Comparison of ENCODE assay signal across 19 cellular contexts in the genomic region with DNA sequence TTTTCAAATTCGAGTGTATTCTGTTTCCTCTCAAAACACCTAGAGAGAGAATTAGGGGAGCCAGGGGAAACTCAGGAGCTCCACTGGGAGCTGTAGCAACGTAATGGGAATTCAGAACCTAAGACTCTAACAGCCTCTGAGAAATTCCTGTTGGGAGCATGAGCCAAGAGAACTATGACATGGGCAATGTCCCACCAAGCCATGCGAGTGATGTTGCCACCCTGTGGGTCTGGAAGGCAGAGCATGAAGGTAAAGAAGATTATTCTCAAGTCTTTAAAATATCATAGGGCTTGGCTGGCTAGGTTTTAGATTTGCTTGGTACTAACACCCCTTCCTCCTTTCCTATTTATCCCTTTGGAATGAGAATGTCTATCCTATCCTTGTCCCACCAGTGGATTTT.
DNase-seq lines count a peak whose midpoint lies in the region; ATAC-seq and TF ChIP-seq lines count a peak whose summit lies in the region.
"Had no signal": no experiment of that assay in that cellular context is flagged by ENCODE, and none has a peak within 500 bp of the region (broad histone marks: within the 10 kb centered on the region; RNA-seq: fewer than 3 reads in every experiment).

No MANE protein-coding gene starts in this region.

- in situ Hi-C loops in ACHN (cut with HindIII; ENCODE audit: low pct_ligation_motif_present, low pct_unique_long_range_greater_than_20kb, low sequenced_read_pairs): no loop called here

- H3K4me3 ChIP-seq in osteoblast (ENCODE audit: insufficient read depth, low read length) (no peak overlapping the region), spleen (no peak overlapping the region)
- H3K4me3 ChIP-seq: cardiac muscle cell, testis had no signal

- CTCF ChIA-PET in WTC11 (lab: Charles Lee): interaction anchor here (1.9 kb wide), 1 partner anchor 90 kb away, joined by 6 read pairs; no protein-coding TSS in a partner anchor

- no peaks in the 10 kb centered on the region for H3K4me1 ChIP-seq in osteoblast (ENCODE audit: insufficient read depth, low read length)
- peaks cover 0 to 5% (median 0%) of the 10 kb centered on the region in 6 donors for H3K4me1 ChIP-seq in spleen
- H3K4me1 ChIP-seq: testis had no signal

- TF ChIP-seq POLR2A in spleen (IDR thresholded peaks at IDR 0.05): no peak

- no peaks in the 10 kb centered on the region for H3K9me3 ChIP-seq in osteoblast (ENCODE audit: low read depth, low read length)
- peaks cover 0 to 12% (median 0%) of the 10 kb centered on the region in 8 donors for H3K9me3 ChIP-seq in spleen
- H3K9me3 ChIP-seq: testis had no signal

- peaks cover 16% of the 10 kb centered on the region for H3K4me1 Mint-ChIP-seq in WTC11
- H3K4me1 Mint-ChIP-seq: activated CD8-positive, alpha-beta memory T cell treated with anti-CD3 and anti-CD28 coated beads, Interleukin-2, amount 10 ng/mL, durations not matched to agents 7 days and 5 days had no signal

- H3K27ac ChIP-seq in osteoblast (ENCODE audit: low read depth, low read length) (no peak overlapping the region), spleen (no peak overlapping the region)
- H3K27ac ChIP-seq: cardiac muscle cell, testis had no signal

- TF ChIP-seq CTCF in WTC11 (IDR thresholded peaks at IDR 0.05) (no peak), osteoblast (IDR thresholded peaks at IDR 0.05; ENCODE audit: extremely low read depth, low read depth, low read length) (no peak), spleen (IDR thresholded peaks at IDR 0.05 in 8 of 11, conservative IDR thresholded peaks at IDR 0.05 in 3 of 11) (no peak)

- no peak overlapping the region for H2AFZ ChIP-seq in osteoblast (ENCODE audit: low read length)

- H3K4me2 ChIP-seq in osteoblast (ENCODE audit: insufficient read depth, low read length): no peak overlapping the region

- H3K27me3 ChIP-seq in osteoblast (ENCODE audit: insufficient read depth, low read length): no peaks in the 10 kb centered on the region
- no peaks in the 10 kb centered on the region for H3K27me3 ChIP-seq in spleen (replicated peaks in 1 of 7)
- H3K27me3 ChIP-seq: cardiac muscle cell, testis had no signal

- intact Hi-C loops in spleen (cut with DNase I; ENCODE audit: low total_unique reads): no loop called here

- DNase-seq in ACHN: peak; percentile 9
- peak; percentile 2 for DNase-seq in Daoy (ENCODE audit: low read depth)
- DNase-seq in WTC11 (ENCODE audit: low spot score): no peak
- peak; percentile 41 for DNase-seq in left kidney (ENCODE audit: low read depth, low spot score)
- no peak for DNase-seq in osteoblast (ENCODE audit: insufficient read length, low spot score, missing footprints)
- no peak for DNase-seq in NCI-H2171 (lab: John Stamatoyannopoulos, UW)
- no peak for DNase-seq in spleen
- no peak for DNase-seq in EL
- DNase-seq: activated CD8-positive, alpha-beta memory T cell treated with anti-CD3 and anti-CD28 coated beads, Interleukin-2, amount 10 ng/mL, durations not matched to agents 7 days and 5 days; AML-193; effector CD8-positive, alpha-beta T cell; HCEC 1CT; KG1; NCI-H1092 treated with DMSO at 0.1 percent for 48 hours; T-helper 2 cell; testis had no signal

- H3K36me3 Mint-ChIP-seq in WTC11: no peaks in the 10 kb centered on the region
- H3K36me3 Mint-ChIP-seq: activated CD8-positive, alpha-beta memory T cell treated with anti-CD3 and anti-CD28 coated beads, Interleukin-2, amount 10 ng/mL, durations not matched to agents 7 days and 5 days had no signal

- peaks cover 20% of the 10 kb centered on the region for H3K9me3 Mint-ChIP-seq in WTC11

- POLR2A ChIA-PET in WTC11 (lab: Charles Lee): no interaction called here

- H4K20me1 ChIP-seq in osteoblast (ENCODE audit: insufficient read depth, low read length): no peaks in the 10 kb centered on the region

- ATAC-seq in WTC11: peak; percentile 28; the same call in 1 of the 2 replicates
- ATAC-seq: activated CD4-positive, CD25-positive, alpha-beta regulatory T cell treated with anti-CD3 and anti-CD28 coated beads, Interleukin-2, amount 50 U/mL, for 24 hours; activated CD8-positive, alpha-beta memory T cell treated with anti-CD3 and anti-CD28 coated beads, Interleukin-2, amount 10 ng/mL, durations not matched to agents 7 days and 5 days had no signal

- H3K27me3 Mint-ChIP-seq in WTC11 (ENCODE audit: low read depth): peaks cover 36% of the 10 kb centered on the region
- H3K27me3 Mint-ChIP-seq: activated CD8-positive, alpha-beta memory T cell treated with anti-CD3 and anti-CD28 coated beads, Interleukin-2, amount 10 ng/mL, durations not matched to agents 7 days and 5 days had no signal

- no peak overlapping the region for H3K27ac Mint-ChIP-seq in WTC11
- H3K27ac Mint-ChIP-seq: activated CD8-positive, alpha-beta memory T cell treated with anti-CD3 and anti-CD28 coated beads, Interleukin-2, amount 10 ng/mL, durations not matched to agents 7 days and 5 days; activated T-helper 2 cell treated with anti-CD3 and anti-CD28 coated beads, Interferon-gamma antibody, Interleukin-2, Interleukin-4, amounts not matched to agents 10 μg/mL and 5 μg/mL and 100 μg/mL, durations not matched to agents 14 hours and 24 hours and 36 hours had no signal

- WGBS in spleen, 5 donors: 73 to 86% (median 77%) methylated on average over 3 of the region's 3 CpGs

- H3K36me3 ChIP-seq in osteoblast (ENCODE audit: insufficient read depth, low read length): no peaks in the 10 kb centered on the region
- no peaks in the 10 kb centered on the region for H3K36me3 ChIP-seq in spleen
- H3K36me3 ChIP-seq: cardiac muscle cell had no signal

- no peaks in the 10 kb centered on the region for H3K79me2 ChIP-seq in osteoblast (ENCODE audit: insufficient read depth, low read length)

- no peak overlapping the region for H3K4me3 Mint-ChIP-seq in WTC11
- H3K4me3 Mint-ChIP-seq: activated CD8-positive, alpha-beta memory T cell treated with anti-CD3 and anti-CD28 coated beads, Interleukin-2, amount 10 ng/mL, durations not matched to agents 7 days and 5 days had no signal

TF ChIP-seq in WTC11, 78 proteins besides CTCF, POLR2A, EP300 and RAD21 (continues in another document):
- TF ChIP-seq ATF1 (CRISPR knock-in tag; IDR thresholded peaks at IDR 0.05): no peak
- TF ChIP-seq TP53 (CRISPR knock-in tag; IDR thresholded peaks at IDR 0.05): no peak
- TF ChIP-seq GRHL2 (CRISPR knock-in tag; IDR thresholded peaks at IDR 0.05; ENCODE audit: insufficient replicate concordance, severe bottlenecking): no peak
- TF ChIP-seq, protein P1, sequence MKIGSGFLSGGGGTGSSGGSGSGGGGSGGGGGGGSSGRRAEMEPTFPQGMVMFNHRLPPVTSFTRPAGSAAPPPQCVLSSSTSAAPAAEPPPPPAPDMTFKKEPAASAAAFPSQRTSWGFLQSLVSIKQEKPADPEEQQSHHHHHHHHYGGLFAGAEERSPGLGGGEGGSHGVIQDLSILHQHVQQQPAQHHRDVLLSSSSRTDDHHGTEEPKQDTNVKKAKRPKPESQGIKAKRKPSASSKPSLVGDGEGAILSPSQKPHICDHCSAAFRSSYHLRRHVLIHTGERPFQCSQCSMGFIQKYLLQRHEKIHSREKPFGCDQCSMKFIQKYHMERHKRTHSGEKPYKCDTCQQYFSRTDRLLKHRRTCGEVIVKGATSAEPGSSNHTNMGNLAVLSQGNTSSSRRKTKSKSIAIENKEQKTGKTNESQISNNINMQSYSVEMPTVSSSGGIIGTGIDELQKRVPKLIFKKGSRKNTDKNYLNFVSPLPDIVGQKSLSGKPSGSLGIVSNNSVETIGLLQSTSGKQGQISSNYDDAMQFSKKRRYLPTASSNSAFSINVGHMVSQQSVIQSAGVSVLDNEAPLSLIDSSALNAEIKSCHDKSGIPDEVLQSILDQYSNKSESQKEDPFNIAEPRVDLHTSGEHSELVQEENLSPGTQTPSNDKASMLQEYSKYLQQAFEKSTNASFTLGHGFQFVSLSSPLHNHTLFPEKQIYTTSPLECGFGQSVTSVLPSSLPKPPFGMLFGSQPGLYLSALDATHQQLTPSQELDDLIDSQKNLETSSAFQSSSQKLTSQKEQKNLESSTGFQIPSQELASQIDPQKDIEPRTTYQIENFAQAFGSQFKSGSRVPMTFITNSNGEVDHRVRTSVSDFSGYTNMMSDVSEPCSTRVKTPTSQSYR (CRISPR knock-in tag; IDR thresholded peaks at IDR 0.05): no peak
- TF ChIP-seq, protein P2, sequence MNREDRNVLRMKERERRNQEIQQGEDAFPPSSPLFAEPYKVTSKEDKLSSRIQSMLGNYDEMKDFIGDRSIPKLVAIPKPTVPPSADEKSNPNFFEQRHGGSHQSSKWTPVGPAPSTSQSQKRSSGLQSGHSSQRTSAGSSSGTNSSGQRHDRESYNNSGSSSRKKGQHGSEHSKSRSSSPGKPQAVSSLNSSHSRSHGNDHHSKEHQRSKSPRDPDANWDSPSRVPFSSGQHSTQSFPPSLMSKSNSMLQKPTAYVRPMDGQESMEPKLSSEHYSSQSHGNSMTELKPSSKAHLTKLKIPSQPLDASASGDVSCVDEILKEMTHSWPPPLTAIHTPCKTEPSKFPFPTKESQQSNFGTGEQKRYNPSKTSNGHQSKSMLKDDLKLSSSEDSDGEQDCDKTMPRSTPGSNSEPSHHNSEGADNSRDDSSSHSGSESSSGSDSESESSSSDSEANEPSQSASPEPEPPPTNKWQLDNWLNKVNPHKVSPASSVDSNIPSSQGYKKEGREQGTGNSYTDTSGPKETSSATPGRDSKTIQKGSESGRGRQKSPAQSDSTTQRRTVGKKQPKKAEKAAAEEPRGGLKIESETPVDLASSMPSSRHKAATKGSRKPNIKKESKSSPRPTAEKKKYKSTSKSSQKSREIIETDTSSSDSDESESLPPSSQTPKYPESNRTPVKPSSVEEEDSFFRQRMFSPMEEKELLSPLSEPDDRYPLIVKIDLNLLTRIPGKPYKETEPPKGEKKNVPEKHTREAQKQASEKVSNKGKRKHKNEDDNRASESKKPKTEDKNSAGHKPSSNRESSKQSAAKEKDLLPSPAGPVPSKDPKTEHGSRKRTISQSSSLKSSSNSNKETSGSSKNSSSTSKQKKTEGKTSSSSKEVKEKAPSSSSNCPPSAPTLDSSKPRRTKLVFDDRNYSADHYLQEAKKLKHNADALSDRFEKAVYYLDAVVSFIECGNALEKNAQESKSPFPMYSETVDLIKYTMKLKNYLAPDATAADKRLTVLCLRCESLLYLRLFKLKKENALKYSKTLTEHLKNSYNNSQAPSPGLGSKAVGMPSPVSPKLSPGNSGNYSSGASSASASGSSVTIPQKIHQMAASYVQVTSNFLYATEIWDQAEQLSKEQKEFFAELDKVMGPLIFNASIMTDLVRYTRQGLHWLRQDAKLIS (CRISPR knock-in tag; IDR thresholded peaks at IDR 0.05; ENCODE audit: borderline replicate concordance): no peak
- no peak for TF ChIP-seq NR3C1 (CRISPR knock-in tag; conservative IDR thresholded peaks at IDR 0.05; ENCODE audit: low read depth)
- no peak for TF ChIP-seq ETV6 (CRISPR knock-in tag; IDR thresholded peaks at IDR 0.05)
- TF ChIP-seq ZNF317 (CRISPR knock-in tag; IDR thresholded peaks at IDR 0.05; ENCODE audit: borderline replicate concordance, low read depth): no peak

Comparison
In these comparisons a context has a peak if more than half of its experiments do, and no peak if none do; other contexts are left out.
1. DNase-seq: peak in ACHN (single experiment), Daoy (single experiment) and left kidney (single experiment); none in WTC11 (single experiment), osteoblast (single experiment), NCI-H2171 (single experiment), spleen (single experiment) and EL (single experiment).